ENCODE assay signal across 11 cellular contexts in the genomic region with DNA sequence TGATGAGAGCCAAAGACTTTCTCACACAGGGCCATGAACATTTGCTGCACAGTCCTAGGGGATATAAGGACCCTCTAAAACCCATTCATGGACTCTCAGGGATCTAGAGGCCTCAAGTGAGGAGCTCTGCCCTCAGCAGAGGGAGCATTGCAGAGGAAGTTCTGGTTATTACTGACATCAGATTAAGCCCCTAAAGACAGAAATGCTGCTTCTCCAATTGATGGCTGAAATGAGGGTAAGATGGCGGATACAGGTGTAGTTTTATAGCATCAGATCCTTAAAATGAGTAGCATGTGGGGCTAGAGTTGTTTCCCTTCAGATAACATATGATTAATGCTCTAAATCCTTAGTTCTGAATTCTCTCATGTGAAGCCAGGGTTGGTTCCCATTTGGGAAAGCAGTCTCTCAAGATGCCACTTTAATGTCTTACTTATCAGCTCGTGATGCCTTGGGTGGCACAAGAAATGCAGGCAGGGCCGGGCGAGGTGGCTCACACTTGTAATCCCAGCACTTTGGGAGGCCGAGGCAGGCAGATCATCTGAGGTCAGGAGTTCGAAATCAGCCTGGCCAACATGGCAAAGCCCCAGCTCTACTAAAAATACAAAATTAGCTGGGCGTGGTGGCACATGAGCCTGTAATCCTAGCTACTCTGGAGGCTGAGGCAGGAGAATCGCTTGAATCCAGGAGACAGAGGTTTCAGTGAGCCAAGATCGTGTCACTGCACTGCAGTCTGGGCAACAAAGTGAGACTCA. TPM values are rescaled to one million over a fixed set of nuclear protein-coding genes. Genes with fewer than 3 reads are reported as not detected.
A peak's percentile ranks its signal among the peaks of the same experiment; 100 is the strongest.
DNase-seq lines count a peak whose midpoint lies in the region; ATAC-seq and TF ChIP-seq lines count a peak whose summit lies in the region.
"Had no signal": no experiment of that assay in that cellular context is flagged by ENCODE, and none has a peak within 500 bp of the region (broad histone marks: within the 10 kb centered on the region; RNA-seq: fewer than 3 reads in every experiment).

No MANE protein-coding gene starts in this region.

- peaks cover 0 to 2% of the 10 kb centered on the region in 2 donors for H3K27me3 Mint-ChIP-seq in CD8-positive, alpha-beta memory T cell
- no peaks in the 10 kb centered on the region for H3K27me3 Mint-ChIP-seq in activated T-helper 2 cell treated with anti-CD3 and anti-CD28 coated beads, Interferon-gamma antibody, Interleukin-2, Interleukin-4, amounts not matched to agents 10 μg/mL and 5 μg/mL and 100 μg/mL, durations not matched to agents 14 hours and 24 hours and 36 hours (ENCODE audit: low read depth)
- no peaks in the 10 kb centered on the region for H3K27me3 Mint-ChIP-seq in natural killer cell treated with Interleukin-12 subunit alpha and Interleukin-12 subunit beta and Interleukin-15 and Interleukin-18, amount 100 ng/mL, for 72 hours

- CTCF ChIA-PET in CD8-positive, alpha-beta memory T cell (lab: Charles Lee): interaction anchor here (0.6 to 13.9 kb wide), 13 partner anchors 9 to 112 kb away, joined by 3 to 194 read pairs (median 4); no protein-coding TSS in a partner anchor

- H2AFZ ChIP-seq in MM.1S (ENCODE audit: low read length): no peak overlapping the region
- H2AFZ ChIP-seq in smooth muscle cell (ENCODE audit: low read depth): no peak overlapping the region
- H2AFZ ChIP-seq: neural progenitor cell had no signal

- no peak for TF ChIP-seq EP300 in tibial nerve (IDR thresholded peaks at IDR 0.05)

- POLR2A ChIA-PET in CD8-positive, alpha-beta memory T cell (lab: Charles Lee): interaction anchor here (0.7 to 2.9 kb wide), 15 partner anchors 9 to 104 kb away, joined by 3 to 16 read pairs (median 7); a partner anchor contains a TSS

- H3K4me2 ChIP-seq in MM.1S (ENCODE audit: low read depth, low read length) (peak overlapping the region; percentile 96), smooth muscle cell (no peak overlapping the region)
- H3K4me2 ChIP-seq: neural progenitor cell had no signal

- 92% methylated on average over 9 of the region's 9 CpGs for WGBS in smooth muscle cell (ENCODE audit: low lambda C conversion rate)
- WGBS in tibial nerve, 2 donors: 91 to 95% methylated on average over 9 of the region's 9 CpGs

- H4K20me1 ChIP-seq in MM.1S (ENCODE audit: insufficient read depth, low read length) (peaks cover 26% of the 10 kb centered on the region), smooth muscle cell (ENCODE audit: low read depth) (no peaks in the 10 kb centered on the region)

- peaks cover 14% of the 10 kb centered on the region for H3K36me3 ChIP-seq in CD8-positive, alpha-beta memory T cell (ENCODE audit: insufficient read depth, low read length)
- H3K36me3 ChIP-seq in MM.1S (replicated peaks; ENCODE audit: insufficient read depth, low read length): peaks cover 4% of the 10 kb centered on the region
- H3K36me3 ChIP-seq in smooth muscle cell (ENCODE audit: low read depth): no peaks in the 10 kb centered on the region
- H3K36me3 ChIP-seq in tibial nerve: no peaks in the 10 kb centered on the region
- H3K36me3 ChIP-seq: neural progenitor cell had no signal

- no peaks in the 10 kb centered on the region for H3K9me3 Mint-ChIP-seq in CD8-positive, alpha-beta memory T cell
- H3K9me3 Mint-ChIP-seq in activated T-helper 2 cell treated with anti-CD3 and anti-CD28 coated beads, Interferon-gamma antibody, Interleukin-2, Interleukin-4, amounts not matched to agents 10 μg/mL and 5 μg/mL and 100 μg/mL, durations not matched to agents 14 hours and 24 hours and 36 hours: no peaks in the 10 kb centered on the region
- H3K9me3 Mint-ChIP-seq in natural killer cell treated with Interleukin-12 subunit alpha and Interleukin-12 subunit beta and Interleukin-15 and Interleukin-18, amount 100 ng/mL, for 72 hours: no peaks in the 10 kb centered on the region
- H3K9me3 Mint-ChIP-seq: neural progenitor cell had no signal

- intact Hi-C loops in activated T-helper 2 cell treated with anti-CD3 and anti-CD28 coated beads, Interferon-gamma antibody, Interleukin-2, Interleukin-4, amounts not matched to agents 10 μg/mL and 5 μg/mL and 100 μg/mL, durations not matched to agents 14 hours and 24 hours and 36 hours (cut with micrococcal nuclease): loop anchor here (1.0 to 10.0 kb wide), 5 partner anchors 17 to 747 kb away; a partner anchor contains a TSS

- H3K36me3 Mint-ChIP-seq in CD8-positive, alpha-beta memory T cell: peaks cover 0 to 80% (median 17%) of the 10 kb centered on the region in 3 donors
- peaks cover 84% of the 10 kb centered on the region for H3K36me3 Mint-ChIP-seq in activated T-helper 2 cell treated with anti-CD3 and anti-CD28 coated beads, Interferon-gamma antibody, Interleukin-2, Interleukin-4, amounts not matched to agents 10 μg/mL and 5 μg/mL and 100 μg/mL, durations not matched to agents 14 hours and 24 hours and 36 hours (ENCODE audit: low read depth)
- peaks cover 18% of the 10 kb centered on the region for H3K36me3 Mint-ChIP-seq in natural killer cell treated with Interleukin-12 subunit alpha and Interleukin-12 subunit beta and Interleukin-15 and Interleukin-18, amount 100 ng/mL, for 72 hours

- TF ChIP-seq CTCF in MM.1S (IDR thresholded peaks at IDR 0.05; ENCODE audit: low read length): no peak
- no peak for TF ChIP-seq CTCF in smooth muscle cell (IDR thresholded peaks at IDR 0.05; ENCODE audit: borderline replicate concordance, insufficient read depth, poor library complexity, severe bottlenecking)
- no peak for TF ChIP-seq CTCF in tibial nerve (IDR thresholded peaks at IDR 0.05)

- H3K9ac ChIP-seq in MM.1S (ENCODE audit: low read length) (peak overlapping the region; percentile 95), smooth muscle cell (ENCODE audit: low read depth) (no peak overlapping the region)
- H3K9ac ChIP-seq: neural progenitor cell had no signal

- H3K27me3 ChIP-seq in CD8-positive, alpha-beta memory T cell (ENCODE audit: insufficient read depth, low read length, poor library complexity, severe bottlenecking): no peaks in the 10 kb centered on the region
- no peaks in the 10 kb centered on the region for H3K27me3 ChIP-seq in MM.1S (replicated peaks; ENCODE audit: insufficient read depth, low read length)
- H3K27me3 ChIP-seq in smooth muscle cell (ENCODE audit: low read depth): no peaks in the 10 kb centered on the region
- no peaks in the 10 kb centered on the region for H3K27me3 ChIP-seq in tibial nerve
- H3K27me3 ChIP-seq: neural progenitor cell had no signal

- peak overlapping the region; percentile 90 to 100 (median 97) for H3K4me3 Mint-ChIP-seq in CD8-positive, alpha-beta memory T cell
- peak overlapping the region; percentile 90 for H3K4me3 Mint-ChIP-seq in activated T-helper 2 cell treated with anti-CD3 and anti-CD28 coated beads, Interferon-gamma antibody, Interleukin-2, Interleukin-4, amounts not matched to agents 10 μg/mL and 5 μg/mL and 100 μg/mL, durations not matched to agents 14 hours and 24 hours and 36 hours (ENCODE audit: low read depth)
- peak overlapping the region; percentile 99 for H3K4me3 Mint-ChIP-seq in natural killer cell treated with Interleukin-12 subunit alpha and Interleukin-12 subunit beta and Interleukin-15 and Interleukin-18, amount 100 ng/mL, for 72 hours
- H3K4me3 Mint-ChIP-seq: neural progenitor cell had no signal

- H3K9me2 ChIP-seq in MM.1S (replicated peaks; ENCODE audit: insufficient read depth, low read length): no peaks in the 10 kb centered on the region

- peaks cover 57% of the 10 kb centered on the region for H3K4me1 ChIP-seq in CD8-positive, alpha-beta memory T cell (ENCODE audit: insufficient read depth, low read length)
- H3K4me1 ChIP-seq in MM.1S (ENCODE audit: low read length): peaks cover 33% of the 10 kb centered on the region
- no peaks in the 10 kb centered on the region for H3K4me1 ChIP-seq in smooth muscle cell (ENCODE audit: low read depth)
- no peaks in the 10 kb centered on the region for H3K4me1 ChIP-seq in tibial nerve

- peaks cover 68 to 95% (median 78%) of the 10 kb centered on the region in 3 donors for H3K4me1 Mint-ChIP-seq in CD8-positive, alpha-beta memory T cell
- H3K4me1 Mint-ChIP-seq in activated T-helper 2 cell treated with anti-CD3 and anti-CD28 coated beads, Interferon-gamma antibody, Interleukin-2, Interleukin-4, amounts not matched to agents 10 μg/mL and 5 μg/mL and 100 μg/mL, durations not matched to agents 14 hours and 24 hours and 36 hours (ENCODE audit: low read depth): peaks cover 70% of the 10 kb centered on the region
- H3K4me1 Mint-ChIP-seq in natural killer cell treated with Interleukin-12 subunit alpha and Interleukin-12 subunit beta and Interleukin-15 and Interleukin-18, amount 100 ng/mL, for 72 hours (ENCODE audit: low read depth in 2 of 2): peaks cover 67 to 85% of the 10 kb centered on the region in 2 donors

- no peaks in the 10 kb centered on the region for H3K9me3 ChIP-seq in CD8-positive, alpha-beta memory T cell (ENCODE audit: low read length)
- H3K9me3 ChIP-seq in MM.1S (replicated peaks; ENCODE audit: insufficient read depth, low read length): no peaks in the 10 kb centered on the region
- no peaks in the 10 kb centered on the region for H3K9me3 ChIP-seq in smooth muscle cell (replicated peaks; ENCODE audit: low read depth)
- H3K9me3 ChIP-seq in tibial nerve: no peaks in the 10 kb centered on the region

- H3K4me3 ChIP-seq in CD8-positive, alpha-beta memory T cell (ENCODE audit: low read length): peak overlapping the region; percentile 49
- peak overlapping the region; percentile 62 for H3K4me3 ChIP-seq in MM.1S (ENCODE audit: low read length)
- no peak overlapping the region for H3K4me3 ChIP-seq in smooth muscle cell
- H3K4me3 ChIP-seq in tibial nerve: no peak overlapping the region
- H3K4me3 ChIP-seq: neural progenitor cell had no signal

- peak overlapping the region; percentile 84 to 100 (median 94) for H3K27ac Mint-ChIP-seq in CD8-positive, alpha-beta memory T cell
- H3K27ac Mint-ChIP-seq in activated T-helper 2 cell treated with anti-CD3 and anti-CD28 coated beads, Interferon-gamma antibody, Interleukin-2, Interleukin-4, amounts not matched to agents 10 μg/mL and 5 μg/mL and 100 μg/mL, durations not matched to agents 14 hours and 24 hours and 36 hours: peak overlapping the region; percentile 94
- H3K27ac Mint-ChIP-seq in natural killer cell treated with Interleukin-12 subunit alpha and Interleukin-12 subunit beta and Interleukin-15 and Interleukin-18, amount 100 ng/mL, for 72 hours: peak overlapping the region; percentile 98
- H3K27ac Mint-ChIP-seq: neural progenitor cell had no signal

- no peak for ATAC-seq in natural killer cell treated with Interleukin-12 subunit alpha and Interleukin-12 subunit beta and Interleukin-15 and Interleukin-18, amount 100 ng/mL, for 72 hours
- ATAC-seq in HG03039 (IDR thresholded peaks at IDR 0.05; ENCODE audit: unreplicated experiment) (no peak), GM21786 (IDR thresholded peaks at IDR 0.05; ENCODE audit: unreplicated experiment) (no peak)

- H3K79me2 ChIP-seq in MM.1S (ENCODE audit: low read length) (peaks cover 99% of the 10 kb centered on the region), smooth muscle cell (ENCODE audit: low read depth) (no peaks in the 10 kb centered on the region)

- DNase-seq in CD8-positive, alpha-beta memory T cell: no peak
- peak; percentile 10 for DNase-seq in MM.1S
- DNase-seq in activated T-helper 2 cell treated with anti-CD3 and anti-CD28 coated beads, Interferon-gamma antibody, Interleukin-2, Interleukin-4, amounts not matched to agents 10 μg/mL and 5 μg/mL and 100 μg/mL, durations not matched to agents 14 hours and 24 hours and 36 hours (ENCODE audit: low spot score): no peak
- DNase-seq in natural killer cell treated with Interleukin-12 subunit alpha and Interleukin-12 subunit beta and Interleukin-15 and Interleukin-18, amount 100 ng/mL, for 72 hours (ENCODE audit: low spot score): no peak
- no peak for DNase-seq in smooth muscle cell (lab: John Stamatoyannopoulos, UW; ENCODE audit: unreplicated experiment)
- no peak for DNase-seq in tibial nerve (ENCODE audit: low spot score in 2 of 2)
- DNase-seq: cortex of kidney, NCI-H146 had no signal

- TF ChIP-seq POLR2A in tibial nerve (IDR thresholded peaks at IDR 0.05): no peak

- H3K27ac ChIP-seq in CD8-positive, alpha-beta memory T cell (ENCODE audit: low read depth, low read length): peak overlapping the region; percentile 72
- H3K27ac ChIP-seq in MM.1S (ENCODE audit: low read length): peak overlapping the region; percentile 97
- H3K27ac ChIP-seq in smooth muscle cell (ENCODE audit: low read depth): no peak overlapping the region
- peak overlapping the region in 1 of 4 donors; percentile 44 for H3K27ac ChIP-seq in tibial nerve
- H3K27ac ChIP-seq: neural progenitor cell had no signal

- H3F3A ChIP-seq in MM.1S (ENCODE audit: insufficient read depth, low read length) (peaks cover 60% of the 10 kb centered on the region), smooth muscle cell (ENCODE audit: low read depth) (no peaks in the 10 kb centered on the region)

RNA-seq across cellular contexts. Expression of a gene that starts 7.9 kb away (rescaled TPM):
- total RNA-seq in CD8-positive, alpha-beta memory T cell: 100 to 1,000 TPM; 148 TPM
- polyA plus RNA-seq in CD8-positive, alpha-beta memory T cell: 262 TPM
- total RNA-seq in activated T-helper 2 cell treated with anti-CD3 and anti-CD28 coated beads, Interferon-gamma antibody, Interleukin-2, Interleukin-4, amounts not matched to agents 10 μg/mL and 5 μg/mL and 100 μg/mL, durations not matched to agents 14 hours and 24 hours and 36 hours: 108 and 120 TPM in 2 replicates
- total RNA-seq in natural killer cell treated with Interleukin-12 subunit alpha and Interleukin-12 subunit beta and Interleukin-15 and Interleukin-18, amount 100 ng/mL, for 72 hours: 100 to 1,000 TPM; 140 to 169 TPM
- total RNA-seq in smooth muscle cell (not detected in 2 replicates), tibial nerve (1 to 10 TPM in 2 of 4 donors, under 1 TPM in 2; 0.30 to 2.2 (median 1.0) TPM)
- polyA plus RNA-seq in smooth muscle cell: 0.46 TPM in 1 of 2 replicates, not detected in the other

Comparison
In these comparisons a context has a peak if more than half of its experiments do, and no peak if none do; other contexts are left out.
1. H3K4me3 ChIP-seq: peak in CD8-positive, alpha-beta memory T cell (single experiment) and MM.1S (single experiment); none in smooth muscle cell (single experiment) and tibial nerve (0 of 4).
2. RNA of a gene that starts 7.9 kb away (total RNA-seq): 140 to 169 TPM in natural killer cell treated with Interleukin-12 subunit alpha and Interleukin-12 subunit beta and Interleukin-15 and Interleukin-18, amount 100 ng/mL, for 72 hours, 148 TPM in CD8-positive, alpha-beta memory T cell and 108 to 120 TPM in activated T-helper 2 cell treated with anti-CD3 and anti-CD28 coated beads, Interferon-gamma antibody, Interleukin-2, Interleukin-4, amounts not matched to agents 10 μg/mL and 5 μg/mL and 100 μg/mL, durations not matched to agents 14 hours and 24 hours and 36 hours; 0.30 to 2.2 TPM in tibial nerve and not detected in smooth muscle cell; every median in the first group is over 10 times any median in the second.
3. Peak in every context shown above with its lines, with median percentiles within 50 percentile points of each other: H3K27ac Mint-ChIP-seq and H3K4me3 Mint-ChIP-seq.